Comparison of ENCODE assay signal across 13 cellular contexts in genomic region chr11:73331138-73331916, GRCh38. TPM values are rescaled to one million over a fixed set of nuclear protein-coding genes. Genes with fewer than 3 reads are reported as not detected.
DNase-seq lines count a peak whose midpoint lies in the region; FAIRE-seq and TF ChIP-seq lines count a peak whose summit lies in the region.
"Had no signal": no experiment of that assay in that cellular context is flagged by ENCODE, and none has a peak within 500 bp of the region (broad histone marks: within the 10 kb centered on the region; RNA-seq: fewer than 3 reads in every experiment).

No MANE protein-coding gene starts in this region.

- no peak overlapping the region for H3K4ac ChIP-seq in H9 (ENCODE audit: low read depth, low read length)

- H3K9me3 Mint-ChIP-seq in H9 = no peaks in the 10 kb centered on the region
- H3K9me3 Mint-ChIP-seq in astrocyte (ENCODE audit: unreplicated experiment) = peaks cover 2% of the 10 kb centered on the region
- H3K9me3 Mint-ChIP-seq: activated B cell treated with CpG ODN at 0.5 μM for 24 hours; activated naive CD4-positive, alpha-beta T cell treated with anti-CD3 and anti-CD28 coated beads for 36 hours had no signal

- TF ChIP-seq CTCF in H9 (conservative IDR thresholded peaks at IDR 0.05) = no peak
- TF ChIP-seq CTCF in astrocyte (IDR thresholded peaks at IDR 0.05; ENCODE audit: insufficient read depth, low read depth, low read length) = no peak
- no peak for TF ChIP-seq CTCF in hepatocyte (IDR thresholded peaks at IDR 0.05; ENCODE audit: poor library complexity)
- TF ChIP-seq CTCF in OCI-LY7 (conservative IDR thresholded peaks at IDR 0.05; ENCODE audit: low read length) = no peak

- H3K9me3 ChIP-seq in H9 (ENCODE audit: control insufficient read depth, low read depth, low read length) = no peaks in the 10 kb centered on the region
- no peaks in the 10 kb centered on the region for H3K9me3 ChIP-seq in astrocyte (ENCODE audit: insufficient read depth, low read depth, low read length)
- no peaks in the 10 kb centered on the region for H3K9me3 ChIP-seq in hepatocyte (ENCODE audit: low read depth)
- no peaks in the 10 kb centered on the region for H3K9me3 ChIP-seq in OCI-LY7 (ENCODE audit: low read length)
- H3K9me3 ChIP-seq: BLaER1 treated with 17β-estradiol and CSF1 and Interleukin-3, amounts not matched to agents 10 nM and 100 nM had no signal

- H2BK120ac ChIP-seq in H9 (ENCODE audit: low read depth, low read length, poor library complexity, severe bottlenecking) = no peak overlapping the region

- no peaks in the 10 kb centered on the region for H3K23me2 ChIP-seq in H9 (ENCODE audit: insufficient read length, low read depth, low read length, poor library complexity, severe bottlenecking)

- CTCF ChIA-PET in OCI-LY7 (lab: Charles Lee; ENCODE audit: unreplicated experiment) = no interaction called here

- H3K27ac ChIP-seq in H9 (ENCODE audit: insufficient read length, low read depth, low read length) (no peak overlapping the region), astrocyte (ENCODE audit: low read depth, low read length) (peak overlapping the region; percentile 37), hepatocyte (peak overlapping the region; percentile 95), rectal smooth muscle tissue (ENCODE audit: low read depth, low read length) (peak overlapping the region; percentile 53), OCI-LY7 (ENCODE audit: low read depth, low read length, poor library complexity, severe bottlenecking) (no peak overlapping the region)

- H4K20me1 ChIP-seq in H9 (ENCODE audit: control insufficient read depth, insufficient read depth, insufficient read length) (no peaks in the 10 kb centered on the region), astrocyte (ENCODE audit: insufficient read depth, low read length) (peaks cover 84% of the 10 kb centered on the region), hepatocyte (ENCODE audit: insufficient read depth, poor library complexity, severe bottlenecking) (peaks cover 8% of the 10 kb centered on the region), OCI-LY7 (ENCODE audit: insufficient read depth, low read length) (no peaks in the 10 kb centered on the region)

- H2AK5ac ChIP-seq in H9 (ENCODE audit: insufficient read length, low read length) = no peak overlapping the region

- no peak overlapping the region for H2BK5ac ChIP-seq in H9 (ENCODE audit: insufficient read length, low read length)

- H3K4me1 Mint-ChIP-seq in H9 = peaks cover 55 to 57% of the 10 kb centered on the region in 2 experiments
- H3K4me1 Mint-ChIP-seq in astrocyte (ENCODE audit: low read depth, unreplicated experiment) = peaks cover 66% of the 10 kb centered on the region

- no peak overlapping the region for H4K8ac ChIP-seq in H9 (replicated peaks; ENCODE audit: insufficient read length, low read depth, low read length)

- H3K27ac Mint-ChIP-seq in H9 (no peak overlapping the region), astrocyte (ENCODE audit: unreplicated experiment) (peak overlapping the region; percentile 92)
- H3K27ac Mint-ChIP-seq: activated B cell treated with CpG ODN at 0.5 μM for 24 hours; activated naive CD4-positive, alpha-beta T cell treated with anti-CD3 and anti-CD28 coated beads for 36 hours had no signal

- no peak overlapping the region for H3K23ac ChIP-seq in H9 (ENCODE audit: insufficient read length, low read depth, low read length)

- H3K4me2 ChIP-seq in H9 (ENCODE audit: insufficient read depth, insufficient read length, low read length) (peak overlapping the region; percentile 41), astrocyte (ENCODE audit: low read length) (peak overlapping the region; percentile 80), hepatocyte (peak overlapping the region; percentile 72), OCI-LY7 (ENCODE audit: low read length) (no peak overlapping the region)

- H3K18ac ChIP-seq in H9 (ENCODE audit: insufficient read length, low read depth, low read length) = peak overlapping the region; percentile 59

- H4K91ac ChIP-seq in H9 (ENCODE audit: insufficient read length, low read depth, low read length) = no peak overlapping the region

- H3K79me1 ChIP-seq in H9 (ENCODE audit: insufficient read depth, low read depth, low read length, poor library complexity, severe bottlenecking) = no peaks in the 10 kb centered on the region

- H3K27me3 ChIP-seq in H9 (ENCODE audit: insufficient read depth, low read length) (peaks cover 28% of the 10 kb centered on the region), astrocyte (ENCODE audit: insufficient read depth, low read length) (no peaks in the 10 kb centered on the region), hepatocyte (no peaks in the 10 kb centered on the region), rectal smooth muscle tissue (ENCODE audit: control insufficient read depth, insufficient read depth, low read length) (no peaks in the 10 kb centered on the region)
- H3K27me3 ChIP-seq: BLaER1 treated with 17β-estradiol and CSF1 and Interleukin-3, amounts not matched to agents 10 nM and 100 nM had no signal

- no CpG with 5 or more reads among the region's 4 CpGs for WGBS in H9 (ENCODE audit: extremely low coverage, insufficient read length, low lambda C conversion rate)
- WGBS in hepatocyte (ENCODE audit: low lambda C conversion rate, missing lambda C conversion rate) = 8% methylated on average over 2 of the region's 4 CpGs

- BruUV-seq in OCI-LY7 (replicated peaks; lab: Mats Ljungman, UMichigan) = no TSS peak

- H3K14ac ChIP-seq in H9 (ENCODE audit: insufficient read depth, low read length) = no peak overlapping the region

- H3K4me1 ChIP-seq in H9 (ENCODE audit: insufficient read depth, low read length) (peaks cover 7% of the 10 kb centered on the region; the same call in 1 of the 2 replicates), astrocyte (ENCODE audit: insufficient read depth, low read length) (peaks cover 69% of the 10 kb centered on the region), hepatocyte (ENCODE audit: insufficient read depth) (peaks cover 68% of the 10 kb centered on the region), rectal smooth muscle tissue (ENCODE audit: control insufficient read depth, insufficient read depth, low read length) (peaks cover 69% of the 10 kb centered on the region), OCI-LY7 (ENCODE audit: insufficient read depth, low read length, poor library complexity, severe bottlenecking) (peaks cover 17% of the 10 kb centered on the region)

- no peak for FAIRE-seq in astrocyte (lab: Jason Lieb, UNC)

- peaks cover 89% of the 10 kb centered on the region for H3K27me3 Mint-ChIP-seq in H9 (ENCODE audit: low read depth)
- no peaks in the 10 kb centered on the region for H3K27me3 Mint-ChIP-seq in astrocyte (ENCODE audit: low read depth, unreplicated experiment)
- H3K27me3 Mint-ChIP-seq: activated B cell treated with CpG ODN at 0.5 μM for 24 hours had no signal

- H3K4me3 ChIP-seq in astrocyte (ENCODE audit: insufficient read depth, low read depth, low read length) (no peak overlapping the region), hepatocyte (no peak overlapping the region), rectal smooth muscle tissue (ENCODE audit: low read length) (no peak overlapping the region), OCI-LY7 (ENCODE audit: low read depth, low read length, poor library complexity, severe bottlenecking) (no peak overlapping the region)
- H3K4me3 ChIP-seq: BLaER1 treated with 17β-estradiol and CSF1 and Interleukin-3, amounts not matched to agents 10 nM and 100 nM had no signal

- no peak overlapping the region for H3K4me3 Mint-ChIP-seq in H9
- H3K4me3 Mint-ChIP-seq in astrocyte (ENCODE audit: unreplicated experiment) = peak overlapping the region; percentile 40
- H3K4me3 Mint-ChIP-seq: activated B cell treated with CpG ODN at 0.5 μM for 24 hours; activated naive CD4-positive, alpha-beta T cell treated with anti-CD3 and anti-CD28 coated beads for 36 hours had no signal

- H3K36me3 Mint-ChIP-seq in H9 (ENCODE audit: insufficient read depth in 1 of 3, low read depth in 3 of 3) = no peaks in the 10 kb centered on the region; a peak in 1 of 7 replicates
- H3K36me3 Mint-ChIP-seq in astrocyte (ENCODE audit: low read depth, unreplicated experiment) = peaks cover 2% of the 10 kb centered on the region

- no peak overlapping the region for H2BK20ac ChIP-seq in H9 (ENCODE audit: low read depth, low read length, poor library complexity, severe bottlenecking)

- no peak overlapping the region for H2BK15ac ChIP-seq in H9 (ENCODE audit: low read depth, low read length)

- no peak overlapping the region for H3K9ac ChIP-seq in H9 (ENCODE audit: extremely low read depth, insufficient read length, low read length)
- H3K9ac ChIP-seq in astrocyte (ENCODE audit: low read length) = peak overlapping the region; percentile 75
- H3K9ac ChIP-seq in rectal smooth muscle tissue (ENCODE audit: low read length) = no peak overlapping the region

- H4K5ac ChIP-seq in H9 (ENCODE audit: insufficient read length, low read depth, low read length) = no peak overlapping the region

- POLR2A ChIA-PET in OCI-LY7 (lab: Charles Lee) = interaction anchor here (0.5 kb wide), 1 partner anchor 494 kb away, joined by 3 read pairs; no protein-coding TSS in a partner anchor

- peak; percentile 86 for DNase-seq in H9
- no peak for DNase-seq in astrocyte (ENCODE audit: low read depth)
- DNase-seq in hepatocyte (ENCODE audit: low spot score) = peak; percentile 88
- no peak for DNase-seq in OCI-LY7 (ENCODE audit: low spot score)
- no peak for DNase-seq in HUDEP-2 (lab: John Stamatoyannopoulos, UW; ENCODE audit: unreplicated experiment in 76 of 76)
- no peak for DNase-seq in AG08396 (ENCODE audit: low spot score)
- no peak for DNase-seq in activated T-cell treated with anti-CD3 and anti-CD28 coated beads, Interleukin-2, amount 50 U/mL, for 48 hours
- DNase-seq: activated B cell treated with CpG ODN at 0.5 μM for 24 hours; activated naive CD4-positive, alpha-beta T cell treated with anti-CD3 and anti-CD28 coated beads for 36 hours; NCI-H1048 had no signal

- H3T11ph ChIP-seq in H9 (ENCODE audit: low read length) = no peak overlapping the region

- H2AFZ ChIP-seq in H9 (ENCODE audit: low read length) (no peak overlapping the region), astrocyte (ENCODE audit: low read depth, low read length) (no peak overlapping the region), hepatocyte (no peak overlapping the region), OCI-LY7 (ENCODE audit: low read length) (no peak overlapping the region)

- no peaks in the 10 kb centered on the region for H3K79me2 ChIP-seq in H9 (ENCODE audit: insufficient read depth, low read length)
- H3K79me2 ChIP-seq in astrocyte (ENCODE audit: insufficient read depth, low read length) = peaks cover 85% of the 10 kb centered on the region
- H3K79me2 ChIP-seq in hepatocyte = peaks cover 87% of the 10 kb centered on the region
- no peaks in the 10 kb centered on the region for H3K79me2 ChIP-seq in OCI-LY7 (ENCODE audit: insufficient read depth, low read depth, low read length)

- H2BK12ac ChIP-seq in H9 (ENCODE audit: insufficient read length, low read depth, low read length) = peak overlapping the region; percentile 36

- peaks cover 2% of the 10 kb centered on the region for H3K36me3 ChIP-seq in astrocyte (ENCODE audit: insufficient read depth, low read length)
- no peaks in the 10 kb centered on the region for H3K36me3 ChIP-seq in hepatocyte (replicated peaks; ENCODE audit: insufficient read depth, low read depth)
- no peaks in the 10 kb centered on the region for H3K36me3 ChIP-seq in rectal smooth muscle tissue (ENCODE audit: control insufficient read depth, insufficient read depth, low read length)
- H3K36me3 ChIP-seq in OCI-LY7 (ENCODE audit: insufficient read depth, low read length) = no peaks in the 10 kb centered on the region
- H3K36me3 ChIP-seq: BLaER1 treated with 17β-estradiol and CSF1 and Interleukin-3, amounts not matched to agents 10 nM and 100 nM had no signal

- H3K9me2 ChIP-seq in hepatocyte (replicated peaks; ENCODE audit: insufficient read depth) (no peaks in the 10 kb centered on the region), OCI-LY7 (ENCODE audit: insufficient read depth, low read length) (no peaks in the 10 kb centered on the region)

- intact Hi-C loops in OCI-LY7 (cut with micrococcal nuclease; ENCODE audit: unreplicated experiment) = no loop called here

- H3K56ac ChIP-seq in H9 (ENCODE audit: insufficient read length, low read depth, low read length) = no peak overlapping the region

RNA-seq across cellular contexts. Expression of gene ARHGEF17, which starts 23.3 kb away (rescaled TPM):
- 6.2 and 7.4 TPM in 2 replicates for total RNA-seq in H9 (2021)
- total RNA-seq in astrocyte = 59.7 and 66.4 TPM in 2 replicates
- total RNA-seq in hepatocyte = 26.6 and 35.6 TPM in 2 replicates
- 30.2 and 36.2 TPM in 2 replicates for polyA plus RNA-seq in hepatocyte
- 0.19 and 0.21 TPM in 2 replicates for total RNA-seq in OCI-LY7 (2014; rRNA removed; shearing (Covaris generic))
- total RNA-seq in OCI-LY7 (2022) = 0.57 and 1.4 TPM in 2 replicates

RNA-seq across cellular contexts. Expression of gene RELT, which starts 44.9 kb away (rescaled TPM):
- total RNA-seq in H9 (2021) = 10.2 TPM in 2 replicates
- 3.6 and 5.2 TPM in 2 replicates for total RNA-seq in astrocyte
- total RNA-seq in hepatocyte = 2.3 and 3.4 TPM in 2 replicates
- 1.6 and 2.7 TPM in 2 replicates for polyA plus RNA-seq in hepatocyte
- total RNA-seq in OCI-LY7 (2014; rRNA removed; shearing (Covaris generic)) = 16.6 and 21.5 TPM in 2 replicates
- total RNA-seq in OCI-LY7 (2022) = 24.7 and 30.8 TPM in 2 replicates

RNA-seq across cellular contexts. Expression of gene P2RY6, which starts 59.2 kb away (rescaled TPM):
- total RNA-seq in H9 (2021) = not detected in 2 replicates
- 0.14 and 0.75 TPM in 2 replicates for total RNA-seq in astrocyte
- 2.6 and 2.9 TPM in 2 replicates for total RNA-seq in hepatocyte
- 8.9 and 9.7 TPM in 2 replicates for polyA plus RNA-seq in hepatocyte
- total RNA-seq in OCI-LY7 (2014; rRNA removed; shearing (Covaris generic)) = not detected in 2 replicates
- total RNA-seq in OCI-LY7 (2022) = not detected in 2 replicates
- total RNA-seq: activated naive CD4-positive, alpha-beta T cell treated with anti-CD3 and anti-CD28 coated beads for 36 hours had no signal
- polyA plus RNA-seq: neural cell had no signal

Comparison
In these comparisons a context has a peak if more than half of its experiments do, and no peak if none do; other contexts are left out.
1. DNase-seq: peak in H9 (single experiment) and hepatocyte (single experiment); none in astrocyte (single experiment), OCI-LY7 (single experiment), HUDEP-2 (0 of 76), AG08396 (single experiment) and activated T-cell treated with anti-CD3 and anti-CD28 coated beads, Interleukin-2, amount 50 U/mL, for 48 hours (0 of 2).
2. H3K27ac ChIP-seq: peak in astrocyte (single experiment), hepatocyte (single experiment) and rectal smooth muscle tissue (single experiment); none in H9 (single experiment) and OCI-LY7 (single experiment).